Comparison of ENCODE assay signal across 16 cellular contexts in the genomic region with DNA sequence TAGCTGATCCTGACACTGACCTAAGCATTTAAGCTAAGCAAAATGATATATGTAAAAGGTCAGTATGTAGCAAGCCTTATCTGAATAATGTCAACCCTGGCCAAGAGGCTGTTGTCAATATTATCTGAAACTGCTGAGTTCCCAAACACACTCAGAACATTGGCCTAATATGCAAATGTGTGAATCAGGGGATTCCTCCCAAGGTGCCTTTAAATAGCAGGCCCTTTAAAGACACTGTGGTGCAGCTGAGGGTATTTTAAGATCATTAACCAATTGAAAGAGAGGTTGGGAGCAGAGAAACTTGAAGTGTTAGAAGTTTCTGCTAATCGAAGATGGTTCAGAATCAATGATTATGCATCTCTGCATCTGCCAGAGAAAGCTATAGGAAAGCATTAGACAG.
A peak's percentile ranks its signal among the peaks of the same experiment; 100 is the strongest.
DNase-seq lines count a peak whose midpoint lies in the region; ATAC-seq lines count a peak whose summit lies in the region.
"Had no signal": no experiment of that assay in that cellular context is flagged by ENCODE, and none has a peak within 500 bp of the region (broad histone marks: within the 10 kb centered on the region; RNA-seq: fewer than 3 reads in every experiment).

No MANE protein-coding gene starts in this region.

- H3K9ac ChIP-seq in BLaER1: no peak overlapping the region

- intact Hi-C loops in sciatic nerve (cut with DNase I): no loop called here

- H3K27me3 ChIP-seq in BLaER1: no peaks in the 10 kb centered on the region
- H3K27me3 ChIP-seq: ascending aorta had no signal

- no peaks in the 10 kb centered on the region for H3K9me3 ChIP-seq in BLaER1
- H3K9me3 ChIP-seq: ascending aorta, neutrophil had no signal

- ATAC-seq in GM19035 (IDR thresholded peaks at IDR 0.05; ENCODE audit: unreplicated experiment) (peak; percentile 86), GM21825 (IDR thresholded peaks at IDR 0.05; ENCODE audit: unreplicated experiment) (peak; percentile 82), HG03354 (IDR thresholded peaks at IDR 0.05; ENCODE audit: poor library complexity, severe bottlenecking, unreplicated experiment) (peak; percentile 52), sciatic nerve (no peak)

- no peak for DNase-seq in NCI-H187 (lab: John Stamatoyannopoulos, UW)
- no peak for DNase-seq in AML-193 (lab: John Stamatoyannopoulos, UW)
- no peak for DNase-seq in GF-D8 (lab: John Stamatoyannopoulos, UW)
- DNase-seq in sciatic nerve (ENCODE audit: low spot score): no peak
- DNase-seq: 8988T; activated CD4-positive, alpha-beta memory T cell treated with anti-CD3 and anti-CD28 coated beads, Interleukin-2, amount 10 ng/mL, durations not matched to agents 7 days and 5 days; CD8-positive, alpha-beta memory T cell; NCI-H2107; SIG-M5; small intestine had no signal

- no peaks in the 10 kb centered on the region for H3K36me3 ChIP-seq in BLaER1
- H3K36me3 ChIP-seq: ascending aorta, neutrophil had no signal

- H3K27ac ChIP-seq in BLaER1: no peak overlapping the region
- H3K27ac ChIP-seq: ascending aorta, neutrophil had no signal

- no peak overlapping the region for H3K4me3 ChIP-seq in BLaER1
- H3K4me3 ChIP-seq: ascending aorta had no signal

- no peaks in the 10 kb centered on the region for H4K20me1 ChIP-seq in BLaER1

- H3K4me2 ChIP-seq in BLaER1: 0 out of 2 replicates have a peak overlapping the region, but pooled peaks have one; percentile 9

- H3K4me1 ChIP-seq in BLaER1: no peaks in the 10 kb centered on the region; the same call in 1 of the 2 replicates
- H3K4me1 ChIP-seq: ascending aorta had no signal
